In genomic region chr6:142035890-142036289, GRCh38 we compare ENCODE assay signal across 1 cellular context.
TF ChIP-seq lines count a peak whose summit lies in the region.

No MANE protein-coding gene starts in this region.

TF ChIP-seq in K562, 482 proteins besides CTCF, POLR2A, EP300 and RAD21 (continued from another document):
- no peak for TF ChIP-seq MGA (IDR thresholded peaks at IDR 0.05)
- no peak for TF ChIP-seq ZC3H11A (IDR thresholded peaks at IDR 0.05; ENCODE audit: low read depth, low read length)
- no peak for TF ChIP-seq CHD1 (IDR thresholded peaks at IDR 0.05; ENCODE audit: low read length)
- TF ChIP-seq HDAC8 (tag; IDR thresholded peaks at IDR 0.05), result no peak
- no peak for TF ChIP-seq SIN3A (IDR thresholded peaks at IDR 0.05; ENCODE audit: borderline replicate concordance in 2 of 2, control insufficient read depth in 1 of 2, low read depth in 2 of 2, low read length in 2 of 2)
- no peak for TF ChIP-seq E4F1 (CRISPR knock-in tag; IDR thresholded peaks at IDR 0.05; ENCODE audit: borderline replicate concordance)
- no peak for TF ChIP-seq MAFG (tag; conservative IDR thresholded peaks at IDR 0.05)
- no peak for TF ChIP-seq NFATC3 (IDR thresholded peaks at IDR 0.05)
- TF ChIP-seq MCM3 (IDR thresholded peaks at IDR 0.05), result no peak
- no peak for TF ChIP-seq ZNF398 (CRISPR knock-in tag; IDR thresholded peaks at IDR 0.05)
- no peak for TF ChIP-seq ZNF76 (CRISPR knock-in tag; IDR thresholded peaks at IDR 0.05; ENCODE audit: borderline replicate concordance)
- TF ChIP-seq TBL1XR1 (IDR thresholded peaks at IDR 0.05; ENCODE audit: low read length in 2 of 2), result no peak
- no peak for TF ChIP-seq ZNF354B (CRISPR knock-in tag; IDR thresholded peaks at IDR 0.05)
- TF ChIP-seq GABPB2 (CRISPR knock-in tag; conservative IDR thresholded peaks at IDR 0.05), result no peak
- no peak for TF ChIP-seq PPARD (CRISPR knock-in tag; IDR thresholded peaks at IDR 0.05)
- no peak for TF ChIP-seq ZNF407 (IDR thresholded peaks at IDR 0.05; ENCODE audit: low read depth)
- TF ChIP-seq ARID3A (IDR thresholded peaks at IDR 0.05; ENCODE audit: borderline replicate concordance, low read depth, low read length), result no peak
- TF ChIP-seq MLLT1 (IDR thresholded peaks at IDR 0.05), result no peak
